13 cellular contexts compared by ENCODE assay signal in genomic region chr4:38322709-38323108, GRCh38.
DNase-seq lines count a peak whose midpoint lies in the region; ATAC-seq, FAIRE-seq and TF ChIP-seq lines count a peak whose summit lies in the region.
"Had no signal": no experiment of that assay in that cellular context is flagged by ENCODE, and none has a peak within 500 bp of the region (broad histone marks: within the 10 kb centered on the region; RNA-seq: fewer than 3 reads in every experiment).

No MANE protein-coding gene starts in this region.

- H3K79me2 ChIP-seq in astrocyte (ENCODE audit: insufficient read depth, low read length): no peaks in the 10 kb centered on the region

- POLR2A ChIA-PET in AG04450 (lab: Yijun Ruan, JAX) (interaction anchor here (0.6 to 1.4 kb wide), 2 partner anchors 10 to 122 kb away, joined by 3 to 5 read pairs; no protein-coding TSS in a partner anchor), HEK293T (lab: Yijun Ruan, JAX) (no interaction called here)

- no peak overlapping the region for H3K9ac ChIP-seq in astrocyte (ENCODE audit: low read length)
- H3K9ac ChIP-seq: neural progenitor cell had no signal

- H3K27me3 ChIP-seq in AG04450 (ENCODE audit: control insufficient read depth, insufficient read depth, low read length) (no peaks in the 10 kb centered on the region), astrocyte (ENCODE audit: insufficient read depth, low read length) (no peaks in the 10 kb centered on the region)
- H3K27me3 ChIP-seq: neural progenitor cell had no signal

- H3K27me3 Mint-ChIP-seq in astrocyte (ENCODE audit: low read depth, unreplicated experiment): no peaks in the 10 kb centered on the region
- H3K27me3 Mint-ChIP-seq: CD4-positive, CD25-positive, alpha-beta regulatory T cell had no signal

- H3K27ac Mint-ChIP-seq in astrocyte (ENCODE audit: unreplicated experiment): no peak overlapping the region
- H3K27ac Mint-ChIP-seq: CD4-positive, CD25-positive, alpha-beta regulatory T cell; neural progenitor cell had no signal

- H3K9me3 ChIP-seq in AG04450 (ENCODE audit: control insufficient read depth, insufficient read depth, low read length) (peaks cover 8% of the 10 kb centered on the region), astrocyte (ENCODE audit: insufficient read depth, low read depth, low read length) (no peaks in the 10 kb centered on the region)

- DNase-seq in AG04450 (ENCODE audit: low read depth, low spot score) (peak; percentile 26), HEK293T (ENCODE audit: extremely low spot score) (no peak), astrocyte (ENCODE audit: low read depth) (peak; percentile 82), iPS-NIHi11 (ENCODE audit: low spot score) (peak; percentile 32), inferior parietal cortex (ENCODE audit: extremely low spot score) (no peak)
- no peak for DNase-seq in effector CD8-positive, alpha-beta T cell (lab: John Stamatoyannopoulos, UW)
- DNase-seq: CD4-positive, CD25-positive, alpha-beta regulatory T cell; cerebellar nuclear complex; T-helper 9 cell had no signal

- H3K4me3 ChIP-seq in AG04450 (ENCODE audit: low read depth, low read length) (no peak overlapping the region), astrocyte (ENCODE audit: insufficient read depth, low read depth, low read length) (no peak overlapping the region)
- H3K4me3 ChIP-seq: neural progenitor cell had no signal

- peaks cover 6% of the 10 kb centered on the region for H3K4me1 Mint-ChIP-seq in astrocyte (ENCODE audit: low read depth, unreplicated experiment)

- no peak overlapping the region for H2AFZ ChIP-seq in astrocyte (ENCODE audit: low read depth, low read length)
- H2AFZ ChIP-seq: neural progenitor cell had no signal

- peak overlapping the region; percentile 23 for H3K4me2 ChIP-seq in astrocyte (ENCODE audit: low read length)
- H3K4me2 ChIP-seq: neural progenitor cell had no signal

- peaks cover 20% of the 10 kb centered on the region for H3K4me1 ChIP-seq in astrocyte (ENCODE audit: insufficient read depth, low read length)

- H3K27ac ChIP-seq in AG04450 (ENCODE audit: low read depth, low read length) (no peak overlapping the region), astrocyte (ENCODE audit: low read depth, low read length) (no peak overlapping the region)
- H3K27ac ChIP-seq: neural progenitor cell had no signal

- no peak overlapping the region for H3K4me3 Mint-ChIP-seq in astrocyte (ENCODE audit: unreplicated experiment)
- H3K4me3 Mint-ChIP-seq: CD4-positive, CD25-positive, alpha-beta regulatory T cell; neural progenitor cell had no signal

- CTCF ChIA-PET in AG04450 (lab: Charles Lee) (interaction anchor here (1.2 to 1.9 kb wide), 2 partner anchors 352 to 409 kb away, joined by 3 to 9 read pairs; no protein-coding TSS in a partner anchor), HEK293T (lab: Yijun Ruan, JAX) (no interaction called here)

- ATAC-seq in HG02938 (IDR thresholded peaks at IDR 0.05; ENCODE audit: unreplicated experiment) (no peak), HG02973 (IDR thresholded peaks at IDR 0.05; ENCODE audit: unreplicated experiment) (no peak)

- no peak for TF ChIP-seq CTCF in AG04450 (IDR thresholded peaks at IDR 0.05; ENCODE audit: low read depth, low read length)
- TF ChIP-seq CTCF in astrocyte (IDR thresholded peaks at IDR 0.05; ENCODE audit: insufficient read depth, low read depth, low read length): no peak

- no peaks in the 10 kb centered on the region for H4K20me1 ChIP-seq in astrocyte (ENCODE audit: insufficient read depth, low read length)

- no peaks in the 10 kb centered on the region for H3K36me3 Mint-ChIP-seq in astrocyte (ENCODE audit: low read depth, unreplicated experiment)
- H3K36me3 Mint-ChIP-seq: CD4-positive, CD25-positive, alpha-beta regulatory T cell; neural progenitor cell had no signal

- no peak for FAIRE-seq in astrocyte (lab: Jason Lieb, UNC)
- FAIRE-seq: GM12892 had no signal

- no peaks in the 10 kb centered on the region for H3K36me3 ChIP-seq in astrocyte (ENCODE audit: insufficient read depth, low read length)
- H3K36me3 ChIP-seq: neural progenitor cell had no signal

- peaks cover 9% of the 10 kb centered on the region for H3K9me3 Mint-ChIP-seq in astrocyte (ENCODE audit: unreplicated experiment)

TF ChIP-seq in HEK293T, 16 proteins besides CTCF, POLR2A, EP300 and RAD21:
- TF ChIP-seq NFRKB (IDR thresholded peaks at IDR 0.05): no peak
- TF ChIP-seq ZNF384 (IDR thresholded peaks at IDR 0.05): 0 out of 2 replicates have a peak, but pooled peaks have one; percentile 11
- no peak for TF ChIP-seq ARNT (IDR thresholded peaks at IDR 0.05)

Comparison
In these comparisons a context has a peak if more than half of its experiments do, and no peak if none do; other contexts are left out.
1. DNase-seq: peak in AG04450 (single experiment), astrocyte (single experiment) and iPS-NIHi11 (single experiment); none in HEK293T (single experiment), effector CD8-positive, alpha-beta T cell (single experiment) and inferior parietal cortex (single experiment).